ENCODE assay signal across 2 cellular contexts in genomic region chr9:107240260-107240659, GRCh38.
TF ChIP-seq lines count a peak whose summit lies in the region.

No MANE protein-coding gene starts in this region.

TF ChIP-seq in GM12878, 131 proteins besides CTCF, POLR2A, EP300 and RAD21:
- TF ChIP-seq HSF1 (IDR thresholded peaks at IDR 0.05; ENCODE audit: low read depth, low read length) (no peak), PML (IDR thresholded peaks at IDR 0.05; ENCODE audit: low read length) (no peak), MEF2A (IDR thresholded peaks at IDR 0.05; ENCODE audit: insufficient read depth, low read depth, low read length) (no peak)

TF ChIP-seq in HepG2, 621 proteins besides CTCF, POLR2A, EP300 and RAD21:
- TF ChIP-seq MAF1 (CRISPR knock-in tag; IDR thresholded peaks at IDR 0.05; ENCODE audit: borderline replicate concordance) (no peak), HDAC1 (CRISPR knock-in tag; IDR thresholded peaks at IDR 0.05) (no peak), ZSCAN5A (CRISPR knock-in tag; IDR thresholded peaks at IDR 0.05; ENCODE audit: borderline replicate concordance) (no peak), SRSF9 (IDR thresholded peaks at IDR 0.05; ENCODE audit: borderline replicate concordance, insufficient read depth, low read depth, low read length, poor library complexity, severe bottlenecking) (no peak), ZFYVE20 (CRISPR knock-in tag; IDR thresholded peaks at IDR 0.05; ENCODE audit: borderline replicate concordance, low read depth) (no peak), PTBP1 (IDR thresholded peaks at IDR 0.05; ENCODE audit: low read depth, low read length, poor library complexity, severe bottlenecking) (no peak), XBP1 (CRISPR knock-in tag; IDR thresholded peaks at IDR 0.05) (no peak)
